In the genomic region with DNA sequence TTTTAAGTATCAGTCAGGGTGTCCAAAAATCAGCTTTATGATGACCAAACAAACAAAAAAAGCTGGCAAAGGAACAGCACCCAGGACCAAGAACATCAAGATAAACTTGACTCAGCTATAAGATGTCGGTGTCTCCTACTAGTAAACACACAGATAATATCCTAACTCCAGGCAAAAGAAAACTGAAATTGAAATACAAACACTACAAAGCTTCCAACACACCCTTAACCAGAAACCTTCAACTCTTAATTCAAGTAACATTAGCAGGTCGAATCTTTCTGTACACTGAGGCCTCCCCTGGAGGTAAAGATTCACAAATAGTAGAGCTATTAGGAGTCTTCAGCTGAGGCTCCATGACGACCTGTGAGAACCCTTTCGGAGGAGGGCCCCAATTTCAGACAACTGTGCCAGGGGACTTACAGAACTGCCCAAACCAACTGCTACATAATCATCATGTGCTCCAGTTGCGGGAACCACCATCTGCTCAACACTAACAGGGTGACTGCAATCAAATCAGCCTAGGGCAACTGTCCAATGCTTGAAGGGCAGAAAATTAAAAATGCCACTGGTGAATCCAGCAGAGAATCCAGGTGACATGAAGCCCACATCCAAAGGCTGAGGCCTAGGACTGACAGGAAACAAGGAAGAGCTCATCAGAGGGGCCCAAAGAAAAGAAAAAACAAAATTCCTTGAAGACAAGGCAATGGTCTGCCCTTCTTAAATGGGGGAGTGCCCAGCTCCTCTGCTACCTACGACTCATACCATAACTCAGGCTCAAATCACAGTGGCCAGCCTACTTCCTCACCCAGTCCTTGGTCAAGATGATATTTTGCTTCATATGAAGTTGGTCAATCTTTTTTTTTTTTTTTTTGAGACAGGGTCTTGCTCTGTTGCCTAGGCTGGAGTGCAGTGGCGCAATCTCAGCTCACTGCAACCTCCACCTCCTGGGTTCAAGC, we compare ENCODE assay signal across 1 cellular context.
TF ChIP-seq lines count a peak whose summit lies in the region.

No MANE protein-coding gene starts in this region.

TF ChIP-seq in GM23338, 12 proteins besides CTCF, POLR2A, EP300 and RAD21 (continued from another document):
- TF ChIP-seq, protein P1, sequence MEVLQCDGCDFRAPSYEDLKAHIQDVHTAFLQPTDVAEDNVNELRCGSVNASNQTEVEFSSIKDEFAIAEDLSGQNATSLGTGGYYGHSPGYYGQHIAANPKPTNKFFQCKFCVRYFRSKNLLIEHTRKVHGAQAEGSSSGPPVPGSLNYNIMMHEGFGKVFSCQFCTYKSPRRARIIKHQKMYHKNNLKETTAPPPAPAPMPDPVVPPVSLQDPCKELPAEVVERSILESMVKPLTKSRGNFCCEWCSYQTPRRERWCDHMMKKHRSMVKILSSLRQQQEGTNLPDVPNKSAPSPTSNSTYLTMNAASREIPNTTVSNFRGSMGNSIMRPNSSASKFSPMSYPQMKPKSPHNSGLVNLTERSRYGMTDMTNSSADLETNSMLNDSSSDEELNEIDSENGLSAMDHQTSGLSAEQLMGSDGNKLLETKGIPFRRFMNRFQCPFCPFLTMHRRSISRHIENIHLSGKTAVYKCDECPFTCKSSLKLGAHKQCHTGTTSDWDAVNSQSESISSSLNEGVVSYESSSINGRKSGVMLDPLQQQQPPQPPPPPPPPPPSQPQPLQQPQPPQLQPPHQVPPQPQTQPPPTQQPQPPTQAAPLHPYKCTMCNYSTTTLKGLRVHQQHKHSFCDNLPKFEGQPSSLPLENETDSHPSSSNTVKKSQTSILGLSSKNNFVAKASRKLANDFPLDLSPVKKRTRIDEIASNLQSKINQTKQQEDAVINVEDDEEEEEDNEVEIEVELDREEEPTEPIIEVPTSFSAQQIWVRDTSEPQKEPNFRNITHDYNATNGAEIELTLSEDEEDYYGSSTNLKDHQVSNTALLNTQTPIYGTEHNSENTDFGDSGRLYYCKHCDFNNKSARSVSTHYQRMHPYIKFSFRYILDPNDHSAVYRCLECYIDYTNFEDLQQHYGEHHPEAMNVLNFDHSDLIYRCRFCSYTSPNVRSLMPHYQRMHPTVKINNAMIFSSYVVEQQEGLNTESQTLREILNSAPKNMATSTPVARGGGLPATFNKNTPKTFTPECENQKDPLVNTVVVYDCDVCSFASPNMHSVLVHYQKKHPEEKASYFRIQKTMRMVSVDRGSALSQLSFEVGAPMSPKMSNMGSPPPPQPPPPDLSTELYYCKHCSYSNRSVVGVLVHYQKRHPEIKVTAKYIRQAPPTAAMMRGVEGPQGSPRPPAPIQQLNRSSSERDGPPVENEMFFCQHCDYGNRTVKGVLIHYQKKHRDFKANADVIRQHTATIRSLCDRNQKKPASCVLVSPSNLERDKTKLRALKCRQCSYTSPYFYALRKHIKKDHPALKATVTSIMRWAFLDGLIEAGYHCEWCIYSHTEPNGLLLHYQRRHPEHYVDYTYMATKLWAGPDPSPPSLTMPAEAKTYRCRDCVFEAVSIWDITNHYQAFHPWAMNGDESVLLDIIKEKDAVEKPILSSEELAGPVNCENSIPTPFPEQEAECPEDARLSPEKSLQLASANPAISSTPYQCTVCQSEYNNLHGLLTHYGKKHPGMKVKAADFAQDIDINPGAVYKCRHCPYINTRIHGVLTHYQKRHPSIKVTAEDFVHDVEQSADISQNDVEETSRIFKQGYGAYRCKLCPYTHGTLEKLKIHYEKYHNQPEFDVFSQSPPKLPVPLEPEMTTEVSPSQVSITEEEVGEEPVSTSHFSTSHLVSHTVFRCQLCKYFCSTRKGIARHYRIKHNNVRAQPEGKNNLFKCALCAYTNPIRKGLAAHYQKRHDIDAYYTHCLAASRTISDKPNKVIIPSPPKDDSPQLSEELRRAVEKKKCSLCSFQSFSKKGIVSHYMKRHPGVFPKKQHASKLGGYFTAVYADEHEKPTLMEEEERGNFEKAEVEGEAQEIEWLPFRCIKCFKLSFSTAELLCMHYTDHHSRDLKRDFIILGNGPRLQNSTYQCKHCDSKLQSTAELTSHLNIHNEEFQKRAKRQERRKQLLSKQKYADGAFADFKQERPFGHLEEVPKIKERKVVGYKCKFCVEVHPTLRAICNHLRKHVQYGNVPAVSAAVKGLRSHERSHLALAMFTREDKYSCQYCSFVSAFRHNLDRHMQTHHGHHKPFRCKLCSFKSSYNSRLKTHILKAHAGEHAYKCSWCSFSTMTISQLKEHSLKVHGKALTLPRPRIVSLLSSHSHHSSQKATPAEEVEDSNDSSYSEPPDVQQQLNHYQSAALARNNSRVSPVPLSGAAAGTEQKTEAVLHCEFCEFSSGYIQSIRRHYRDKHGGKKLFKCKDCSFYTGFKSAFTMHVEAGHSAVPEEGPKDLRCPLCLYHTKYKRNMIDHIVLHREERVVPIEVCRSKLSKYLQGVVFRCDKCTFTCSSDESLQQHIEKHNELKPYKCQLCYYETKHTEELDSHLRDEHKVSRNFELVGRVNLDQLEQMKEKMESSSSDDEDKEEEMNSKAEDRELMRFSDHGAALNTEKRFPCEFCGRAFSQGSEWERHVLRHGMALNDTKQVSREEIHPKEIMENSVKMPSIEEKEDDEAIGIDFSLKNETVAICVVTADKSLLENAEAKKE (CRISPR knock-in tag; IDR thresholded peaks at IDR 0.05): no peak
- TF ChIP-seq STAT1 (IDR thresholded peaks at IDR 0.05; ENCODE audit: unreplicated experiment): no peak
- TF ChIP-seq CREB1 (CRISPR knock-in tag; IDR thresholded peaks at IDR 0.05; ENCODE audit: low read depth): no peak
- TF ChIP-seq NANOG (IDR thresholded peaks at IDR 0.05; ENCODE audit: borderline replicate concordance): no peak
